ENCODE assay signal across 13 cellular contexts in genomic region chr10:49379596-49380410, GRCh38. TPM values are rescaled to one million over a fixed set of nuclear protein-coding genes. Genes with fewer than 3 reads are reported as not detected.
DNase-seq lines count a peak whose midpoint lies in the region; ATAC-seq and TF ChIP-seq lines count a peak whose summit lies in the region.
"Had no signal": no experiment of that assay in that cellular context is flagged by ENCODE, and none has a peak within 500 bp of the region (broad histone marks: within the 10 kb centered on the region; RNA-seq: fewer than 3 reads in every experiment).

No MANE protein-coding gene starts in this region.

- H3K4me3 Mint-ChIP-seq in stimulated activated memory B cell treated with anti-CD40 and anti-IgM and Interleukin-4, amounts not matched to agents 10 μg/mL and 1 μg/mL and 100 μg/mL, for 72 hours = no peak overlapping the region

- H2AFZ ChIP-seq in OCI-LY7 (ENCODE audit: low read length) = no peak overlapping the region

- TF ChIP-seq CTCF in OCI-LY7 (conservative IDR thresholded peaks at IDR 0.05; ENCODE audit: low read length) (no peak; the same call in 1 of the 2 replicates), fibroblast of villous mesenchyme (IDR thresholded peaks at IDR 0.05; ENCODE audit: insufficient read depth, low read depth, low read length) (peak; percentile 31)

- no peaks in the 10 kb centered on the region for H3K9me3 ChIP-seq in OCI-LY7 (ENCODE audit: low read length)
- H3K9me3 ChIP-seq: adrenal gland, esophagus muscularis mucosa had no signal

- no peaks in the 10 kb centered on the region for H3K9me3 Mint-ChIP-seq in stimulated activated memory B cell treated with anti-CD40 and anti-IgM and Interleukin-4, amounts not matched to agents 10 μg/mL and 1 μg/mL and 100 μg/mL, for 72 hours

- H3K4me2 ChIP-seq in OCI-LY7 (ENCODE audit: low read length) = no peak overlapping the region

- H4K20me1 ChIP-seq in OCI-LY7 (ENCODE audit: insufficient read depth, low read length) = no peaks in the 10 kb centered on the region

- intact Hi-C loops in OCI-LY7 (cut with micrococcal nuclease; ENCODE audit: unreplicated experiment) = no loop called here

- H3K27me3 Mint-ChIP-seq in stimulated activated memory B cell treated with anti-CD40 and anti-IgM and Interleukin-4, amounts not matched to agents 10 μg/mL and 1 μg/mL and 100 μg/mL, for 72 hours = peaks cover 28% of the 10 kb centered on the region

- CTCF ChIA-PET in OCI-LY7 (lab: Charles Lee; ENCODE audit: unreplicated experiment) = no interaction called here

- H3K79me2 ChIP-seq in OCI-LY7 (ENCODE audit: insufficient read depth, low read depth, low read length) = no peaks in the 10 kb centered on the region

- no peak overlapping the region for H3K27ac ChIP-seq in OCI-LY7 (ENCODE audit: low read depth, low read length, poor library complexity, severe bottlenecking)
- H3K27ac ChIP-seq: adrenal gland, esophagus muscularis mucosa had no signal

- BruUV-seq in OCI-LY7 (replicated peaks; lab: Mats Ljungman, UMichigan) = no TSS peak

- no peaks in the 10 kb centered on the region for H3K9me2 ChIP-seq in OCI-LY7 (ENCODE audit: insufficient read depth, low read length)

- no peaks in the 10 kb centered on the region for H3K4me1 Mint-ChIP-seq in stimulated activated memory B cell treated with anti-CD40 and anti-IgM and Interleukin-4, amounts not matched to agents 10 μg/mL and 1 μg/mL and 100 μg/mL, for 72 hours

- DNase-seq in NCI-H82 (lab: John Stamatoyannopoulos, UW) = peak; percentile 40
- DNase-seq in NCI-H82 treated with DMSO at 0.1 percent for 48 hours (lab: John Stamatoyannopoulos, UW; ENCODE audit: unreplicated experiment) = no peak
- peak; percentile 4 for DNase-seq in OCI-LY7 (ENCODE audit: low spot score)
- no peak for DNase-seq in fibroblast of villous mesenchyme (ENCODE audit: low read depth)
- DNase-seq in NCI-H1092 (lab: John Stamatoyannopoulos, UW) = no peak
- DNase-seq in NCI-H2107 (lab: John Stamatoyannopoulos, UW) = no peak
- DNase-seq: mammary epithelial cell, MV-4-11, SHP77 treated with DMSO at 0.1 percent for 48 hours had no signal

- no peak overlapping the region for H3K27ac Mint-ChIP-seq in stimulated activated memory B cell treated with anti-CD40 and anti-IgM and Interleukin-4, amounts not matched to agents 10 μg/mL and 1 μg/mL and 100 μg/mL, for 72 hours

- H3K4me1 ChIP-seq in OCI-LY7 (ENCODE audit: insufficient read depth, low read length, poor library complexity, severe bottlenecking) = no peaks in the 10 kb centered on the region
- H3K4me1 ChIP-seq: adrenal gland had no signal

- POLR2A ChIA-PET in OCI-LY7 (lab: Charles Lee) = no interaction called here

- H3K4me3 ChIP-seq in OCI-LY7 (ENCODE audit: low read depth, low read length, poor library complexity, severe bottlenecking) (no peak overlapping the region), fibroblast of villous mesenchyme (ENCODE audit: low read depth, low read length) (no peak overlapping the region)
- H3K4me3 ChIP-seq: adrenal gland, esophagus muscularis mucosa had no signal

- H3K36me3 ChIP-seq in OCI-LY7 (ENCODE audit: insufficient read depth, low read length) = no peaks in the 10 kb centered on the region
- H3K36me3 ChIP-seq: adrenal gland, esophagus muscularis mucosa had no signal

- H3K36me3 Mint-ChIP-seq in stimulated activated memory B cell treated with anti-CD40 and anti-IgM and Interleukin-4, amounts not matched to agents 10 μg/mL and 1 μg/mL and 100 μg/mL, for 72 hours = no peaks in the 10 kb centered on the region

- peak; percentile 38 for ATAC-seq in stimulated activated memory B cell treated with anti-CD40 and anti-IgM and Interleukin-4, amounts not matched to agents 10 μg/mL and 1 μg/mL and 100 μg/mL, for 72 hours
- ATAC-seq in GM21423 (IDR thresholded peaks at IDR 0.05; ENCODE audit: unreplicated experiment) = no peak

RNA-seq across cellular contexts. Expression of gene DRGX, which starts 16.1 kb away (rescaled TPM):
- not detected in 2 replicates for total RNA-seq in OCI-LY7 (2014; rRNA removed; shearing (Covaris generic))
- total RNA-seq in OCI-LY7 (2022) (not detected in 2 replicates), fibroblast of villous mesenchyme (not detected in 2 replicates)
- total RNA-seq: esophagus muscularis mucosa, mammary epithelial cell had no signal

Comparison
In these comparisons a context has a peak if more than half of its experiments do, and no peak if none do; other contexts are left out.
1. DNase-seq: peak in NCI-H82 (single experiment) and OCI-LY7 (single experiment); none in NCI-H82 treated with DMSO at 0.1 percent for 48 hours (single experiment), fibroblast of villous mesenchyme (single experiment), NCI-H1092 (single experiment) and NCI-H2107 (single experiment).